1 cellular context compared by ENCODE assay signal in the genomic region with DNA sequence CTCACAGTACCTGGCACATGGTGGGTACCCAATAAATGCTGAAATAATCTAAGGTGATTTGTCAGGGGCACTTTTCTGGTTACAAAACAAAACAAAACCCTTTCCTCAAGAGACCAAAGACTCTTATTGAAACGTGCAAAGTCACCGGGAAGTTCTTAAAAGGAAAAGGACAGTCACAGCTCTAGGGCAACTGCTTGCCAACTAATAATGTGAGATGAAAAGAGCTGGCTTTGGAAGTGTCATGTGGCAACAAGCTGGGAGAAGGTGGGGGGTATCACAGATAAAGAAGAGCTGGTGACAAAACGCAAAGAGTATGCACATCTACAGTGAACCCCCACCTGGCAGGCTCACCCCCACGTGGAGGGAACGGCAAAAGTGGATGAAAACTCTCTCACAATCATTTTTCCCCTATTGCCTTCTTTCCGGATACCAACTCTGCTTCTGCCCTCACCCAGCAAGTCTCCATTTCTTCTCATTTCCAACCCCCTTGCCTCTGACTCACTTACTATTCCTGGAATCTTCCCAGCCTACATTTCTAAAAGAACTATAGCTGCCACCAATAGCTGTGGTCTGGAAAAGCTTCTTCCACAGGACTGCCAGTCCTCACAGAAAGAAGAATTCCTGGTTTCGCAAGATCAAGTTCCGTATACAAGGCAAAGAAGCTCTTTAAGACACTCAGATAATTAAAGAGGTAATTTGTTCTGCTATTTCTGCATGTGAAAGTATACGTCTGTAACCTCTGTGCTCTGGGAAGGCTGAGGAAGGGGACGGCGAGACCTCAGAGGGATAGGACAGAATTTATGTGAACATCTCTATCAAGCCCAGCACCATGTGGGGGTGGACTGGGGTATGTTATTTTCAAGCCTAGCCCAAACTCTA.
TF ChIP-seq lines count a peak whose summit lies in the region.

No MANE protein-coding gene starts in this region.

TF ChIP-seq in GM23338, 12 proteins besides CTCF, POLR2A, EP300 and RAD21:
- TF ChIP-seq, protein P1, sequence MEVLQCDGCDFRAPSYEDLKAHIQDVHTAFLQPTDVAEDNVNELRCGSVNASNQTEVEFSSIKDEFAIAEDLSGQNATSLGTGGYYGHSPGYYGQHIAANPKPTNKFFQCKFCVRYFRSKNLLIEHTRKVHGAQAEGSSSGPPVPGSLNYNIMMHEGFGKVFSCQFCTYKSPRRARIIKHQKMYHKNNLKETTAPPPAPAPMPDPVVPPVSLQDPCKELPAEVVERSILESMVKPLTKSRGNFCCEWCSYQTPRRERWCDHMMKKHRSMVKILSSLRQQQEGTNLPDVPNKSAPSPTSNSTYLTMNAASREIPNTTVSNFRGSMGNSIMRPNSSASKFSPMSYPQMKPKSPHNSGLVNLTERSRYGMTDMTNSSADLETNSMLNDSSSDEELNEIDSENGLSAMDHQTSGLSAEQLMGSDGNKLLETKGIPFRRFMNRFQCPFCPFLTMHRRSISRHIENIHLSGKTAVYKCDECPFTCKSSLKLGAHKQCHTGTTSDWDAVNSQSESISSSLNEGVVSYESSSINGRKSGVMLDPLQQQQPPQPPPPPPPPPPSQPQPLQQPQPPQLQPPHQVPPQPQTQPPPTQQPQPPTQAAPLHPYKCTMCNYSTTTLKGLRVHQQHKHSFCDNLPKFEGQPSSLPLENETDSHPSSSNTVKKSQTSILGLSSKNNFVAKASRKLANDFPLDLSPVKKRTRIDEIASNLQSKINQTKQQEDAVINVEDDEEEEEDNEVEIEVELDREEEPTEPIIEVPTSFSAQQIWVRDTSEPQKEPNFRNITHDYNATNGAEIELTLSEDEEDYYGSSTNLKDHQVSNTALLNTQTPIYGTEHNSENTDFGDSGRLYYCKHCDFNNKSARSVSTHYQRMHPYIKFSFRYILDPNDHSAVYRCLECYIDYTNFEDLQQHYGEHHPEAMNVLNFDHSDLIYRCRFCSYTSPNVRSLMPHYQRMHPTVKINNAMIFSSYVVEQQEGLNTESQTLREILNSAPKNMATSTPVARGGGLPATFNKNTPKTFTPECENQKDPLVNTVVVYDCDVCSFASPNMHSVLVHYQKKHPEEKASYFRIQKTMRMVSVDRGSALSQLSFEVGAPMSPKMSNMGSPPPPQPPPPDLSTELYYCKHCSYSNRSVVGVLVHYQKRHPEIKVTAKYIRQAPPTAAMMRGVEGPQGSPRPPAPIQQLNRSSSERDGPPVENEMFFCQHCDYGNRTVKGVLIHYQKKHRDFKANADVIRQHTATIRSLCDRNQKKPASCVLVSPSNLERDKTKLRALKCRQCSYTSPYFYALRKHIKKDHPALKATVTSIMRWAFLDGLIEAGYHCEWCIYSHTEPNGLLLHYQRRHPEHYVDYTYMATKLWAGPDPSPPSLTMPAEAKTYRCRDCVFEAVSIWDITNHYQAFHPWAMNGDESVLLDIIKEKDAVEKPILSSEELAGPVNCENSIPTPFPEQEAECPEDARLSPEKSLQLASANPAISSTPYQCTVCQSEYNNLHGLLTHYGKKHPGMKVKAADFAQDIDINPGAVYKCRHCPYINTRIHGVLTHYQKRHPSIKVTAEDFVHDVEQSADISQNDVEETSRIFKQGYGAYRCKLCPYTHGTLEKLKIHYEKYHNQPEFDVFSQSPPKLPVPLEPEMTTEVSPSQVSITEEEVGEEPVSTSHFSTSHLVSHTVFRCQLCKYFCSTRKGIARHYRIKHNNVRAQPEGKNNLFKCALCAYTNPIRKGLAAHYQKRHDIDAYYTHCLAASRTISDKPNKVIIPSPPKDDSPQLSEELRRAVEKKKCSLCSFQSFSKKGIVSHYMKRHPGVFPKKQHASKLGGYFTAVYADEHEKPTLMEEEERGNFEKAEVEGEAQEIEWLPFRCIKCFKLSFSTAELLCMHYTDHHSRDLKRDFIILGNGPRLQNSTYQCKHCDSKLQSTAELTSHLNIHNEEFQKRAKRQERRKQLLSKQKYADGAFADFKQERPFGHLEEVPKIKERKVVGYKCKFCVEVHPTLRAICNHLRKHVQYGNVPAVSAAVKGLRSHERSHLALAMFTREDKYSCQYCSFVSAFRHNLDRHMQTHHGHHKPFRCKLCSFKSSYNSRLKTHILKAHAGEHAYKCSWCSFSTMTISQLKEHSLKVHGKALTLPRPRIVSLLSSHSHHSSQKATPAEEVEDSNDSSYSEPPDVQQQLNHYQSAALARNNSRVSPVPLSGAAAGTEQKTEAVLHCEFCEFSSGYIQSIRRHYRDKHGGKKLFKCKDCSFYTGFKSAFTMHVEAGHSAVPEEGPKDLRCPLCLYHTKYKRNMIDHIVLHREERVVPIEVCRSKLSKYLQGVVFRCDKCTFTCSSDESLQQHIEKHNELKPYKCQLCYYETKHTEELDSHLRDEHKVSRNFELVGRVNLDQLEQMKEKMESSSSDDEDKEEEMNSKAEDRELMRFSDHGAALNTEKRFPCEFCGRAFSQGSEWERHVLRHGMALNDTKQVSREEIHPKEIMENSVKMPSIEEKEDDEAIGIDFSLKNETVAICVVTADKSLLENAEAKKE (CRISPR knock-in tag; IDR thresholded peaks at IDR 0.05): no peak
- TF ChIP-seq JUNB (IDR thresholded peaks at IDR 0.05; ENCODE audit: unreplicated experiment): no peak
TF ChIP-seq in GM23338: peak in this region for 0.
